In the genomic region with DNA sequence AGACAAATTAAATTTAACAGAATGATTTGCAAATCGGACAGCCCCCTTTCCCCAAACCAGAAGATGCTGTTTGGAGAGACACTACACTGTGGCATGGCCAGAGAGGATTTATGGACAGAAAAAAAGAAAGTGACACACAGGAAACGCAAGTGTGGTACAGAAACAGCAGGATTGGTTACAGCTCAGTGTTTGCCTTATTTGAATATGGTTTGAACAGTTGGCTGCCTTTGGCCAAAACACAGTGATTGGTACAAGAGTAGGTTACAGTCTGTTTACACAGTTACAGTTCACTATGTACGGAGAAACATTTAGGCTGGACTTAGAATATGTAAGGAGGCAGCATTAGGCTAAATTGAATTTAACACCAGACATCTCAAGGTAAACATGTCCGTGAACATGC, we compare ENCODE assay signal across 1 cellular context.
TF ChIP-seq lines count a peak whose summit lies in the region.

No MANE protein-coding gene starts in this region.

TF ChIP-seq in GM23338, 12 proteins besides CTCF, POLR2A, EP300 and RAD21 (continued from another document):
- TF ChIP-seq, protein P1, sequence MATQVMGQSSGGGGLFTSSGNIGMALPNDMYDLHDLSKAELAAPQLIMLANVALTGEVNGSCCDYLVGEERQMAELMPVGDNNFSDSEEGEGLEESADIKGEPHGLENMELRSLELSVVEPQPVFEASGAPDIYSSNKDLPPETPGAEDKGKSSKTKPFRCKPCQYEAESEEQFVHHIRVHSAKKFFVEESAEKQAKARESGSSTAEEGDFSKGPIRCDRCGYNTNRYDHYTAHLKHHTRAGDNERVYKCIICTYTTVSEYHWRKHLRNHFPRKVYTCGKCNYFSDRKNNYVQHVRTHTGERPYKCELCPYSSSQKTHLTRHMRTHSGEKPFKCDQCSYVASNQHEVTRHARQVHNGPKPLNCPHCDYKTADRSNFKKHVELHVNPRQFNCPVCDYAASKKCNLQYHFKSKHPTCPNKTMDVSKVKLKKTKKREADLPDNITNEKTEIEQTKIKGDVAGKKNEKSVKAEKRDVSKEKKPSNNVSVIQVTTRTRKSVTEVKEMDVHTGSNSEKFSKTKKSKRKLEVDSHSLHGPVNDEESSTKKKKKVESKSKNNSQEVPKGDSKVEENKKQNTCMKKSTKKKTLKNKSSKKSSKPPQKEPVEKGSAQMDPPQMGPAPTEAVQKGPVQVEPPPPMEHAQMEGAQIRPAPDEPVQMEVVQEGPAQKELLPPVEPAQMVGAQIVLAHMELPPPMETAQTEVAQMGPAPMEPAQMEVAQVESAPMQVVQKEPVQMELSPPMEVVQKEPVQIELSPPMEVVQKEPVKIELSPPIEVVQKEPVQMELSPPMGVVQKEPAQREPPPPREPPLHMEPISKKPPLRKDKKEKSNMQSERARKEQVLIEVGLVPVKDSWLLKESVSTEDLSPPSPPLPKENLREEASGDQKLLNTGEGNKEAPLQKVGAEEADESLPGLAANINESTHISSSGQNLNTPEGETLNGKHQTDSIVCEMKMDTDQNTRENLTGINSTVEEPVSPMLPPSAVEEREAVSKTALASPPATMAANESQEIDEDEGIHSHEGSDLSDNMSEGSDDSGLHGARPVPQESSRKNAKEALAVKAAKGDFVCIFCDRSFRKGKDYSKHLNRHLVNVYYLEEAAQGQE (IDR thresholded peaks at IDR 0.05; ENCODE audit: unreplicated experiment): no peak
- no peak for TF ChIP-seq ZNF331 (CRISPR knock-in tag; IDR thresholded peaks at IDR 0.05; ENCODE audit: low read depth)
